ENCODE assay signal across 32 cellular contexts in genomic region chr1:68795956-68796355, GRCh38.
"Had no signal": no experiment of that assay in that cellular context is flagged by ENCODE, and none has a peak within 500 bp of the region (broad histone marks: within the 10 kb centered on the region; RNA-seq: fewer than 3 reads in every experiment).

No MANE protein-coding gene starts in this region.

- DNase-seq: activated CD4-positive, alpha-beta T cell treated with anti-CD3 and anti-CD28 coated beads for 36 hours; activated CD4-positive, alpha-beta T cell treated with anti-CD3 and anti-CD28 coated beads, Interleukin-2, amount 10 ng/mL, durations not matched to agents 7 days and 5 days; activated CD4-positive, alpha-beta T cell treated with anti-CD3 and anti-CD28 coated beads, Interleukin-2, amount 50 U/mL, for 48 hours; activated CD8-positive, alpha-beta T cell treated with anti-CD3 and anti-CD28 coated beads, Interleukin-2, amount 10 ng/mL, durations not matched to agents 7 days and 5 days; activated gamma-delta T cell treated with Interleukin-2 at 50 U/mL for 16 hours; activated naive CD4-positive, alpha-beta T cell treated with anti-CD3 and anti-CD28 coated beads for 36 hours; activated naive CD8-positive, alpha-beta T cell treated with anti-CD3 and anti-CD28 coated beads, Interleukin-2, amount 50 U/mL, for 24 hours; activated T-cell treated with anti-CD3 and anti-CD28 coated beads, Interleukin-2, amount 50 U/mL, for 24 hours; anterior cingulate cortex; NCI-H1048; NCI-H1105 treated with DMSO at 0.1 percent for 48 hours; NCI-H1436; NCI-H1694; NCI-H1930; NCI-H2081 treated with DMSO at 0.1 percent for 48 hours; NCI-H226; NCI-H446 treated with DMSO at 0.1 percent for 48 hours; NCI-H524; NCI-H69; NCI-H82; NK-92 treated with Interleukin-12 subunit alpha and Interleukin-12 subunit beta, amount 100 ng/mL, for 24 hours; PC-9; Right ventricle myocardium superior; SW 1271; T-helper 1 cell; T-helper 2 cell; T-helper 9 cell had no signal

- H3K27ac ChIP-seq: cardiac muscle cell, PC-9 had no signal

- H3K4me3 ChIP-seq: cardiac muscle cell, K562, PC-9 had no signal

- H3K36me3 ChIP-seq: cardiac muscle cell had no signal

- ATAC-seq: activated CD4-positive, alpha-beta T cell treated with anti-CD3 and anti-CD28 coated beads for 36 hours; activated CD4-positive, CD25-positive, alpha-beta regulatory T cell treated with anti-CD3 and anti-CD28 coated beads, Interleukin-2, amount 50 U/mL, for 24 hours; activated CD8-positive, alpha-beta T cell treated with anti-CD3 and anti-CD28 coated beads, Interleukin-2, amount 10 ng/mL, durations not matched to agents 7 days and 5 days; activated naive CD4-positive, alpha-beta T cell treated with anti-CD3 and anti-CD28 coated beads, Interleukin-2, amount 50 U/mL, for 72 hours; activated naive CD8-positive, alpha-beta T cell treated with anti-CD3 and anti-CD28 coated beads, Interleukin-2, amount 50 U/mL, for 24 hours; K562; WTC11 had no signal

- H3K27me3 ChIP-seq: cardiac muscle cell had no signal
